Comparison of ENCODE assay signal across 1 cellular context in the genomic region with DNA sequence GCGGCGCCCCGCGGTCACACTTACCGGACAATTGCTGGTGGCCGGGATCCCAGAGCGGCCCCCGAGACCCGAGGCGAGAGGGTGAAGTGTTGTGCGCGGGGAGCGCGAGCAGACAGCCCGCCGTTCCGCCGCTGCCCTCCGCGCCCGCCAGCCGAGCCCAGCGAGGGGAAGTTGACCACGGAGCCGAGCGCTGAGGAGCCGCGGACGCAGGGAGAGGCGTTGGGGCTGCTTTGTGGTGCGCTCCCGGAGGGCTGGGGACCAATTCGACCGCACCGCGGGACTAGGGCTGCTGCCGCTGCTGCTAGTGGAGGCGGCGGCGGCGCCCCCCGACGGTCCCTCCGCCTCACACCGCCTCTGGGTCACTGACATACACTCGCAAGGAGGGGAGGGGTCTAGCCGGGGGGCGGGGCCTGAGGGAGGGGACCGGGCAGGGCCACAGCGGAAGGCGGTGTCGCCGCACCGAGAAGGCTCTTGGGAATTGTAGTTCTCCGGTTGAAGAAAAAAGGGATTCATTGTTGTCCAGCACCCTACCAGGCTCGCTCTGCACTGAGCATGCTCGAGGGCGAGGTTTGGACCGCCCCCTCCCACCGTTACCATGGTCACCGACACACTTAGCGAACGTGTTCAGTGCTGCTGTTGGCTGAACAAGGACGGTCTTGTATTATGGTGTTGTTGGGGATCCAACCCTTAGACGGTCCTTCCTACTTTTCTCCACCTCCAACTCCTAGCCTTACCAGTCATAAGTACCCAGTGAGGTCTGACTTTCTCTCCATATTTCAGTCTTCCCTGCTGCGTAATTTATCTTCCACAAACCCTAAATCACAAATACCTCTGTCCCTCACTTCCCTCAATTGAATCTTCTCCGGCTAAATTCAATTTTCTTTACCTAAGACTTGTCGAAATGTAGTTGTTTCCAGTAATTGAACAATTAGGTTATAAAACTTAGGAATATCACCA.
TF ChIP-seq lines count a peak whose summit lies in the region.

Gene PELI1 (minus strand): TSS at position 364 of the 957 bp plus-strand sequence. CDS start 36,110 bp downstream, outside the sequence.

TF ChIP-seq in GM12878, 131 proteins besides CTCF, POLR2A, EP300 and RAD21 (continued from another document and continues in another):
- TF ChIP-seq ZNF592 (IDR thresholded peaks at IDR 0.05) (no peak), FOXK2 (IDR thresholded peaks at IDR 0.05) (no peak), ZNF217 (IDR thresholded peaks at IDR 0.05) (0 out of 2 replicates have a peak, but pooled peaks have one; percentile 37), TCF12 (IDR thresholded peaks at IDR 0.05; ENCODE audit: low read depth, low read length) (0 out of 2 replicates have a peak, but pooled peaks have one; percentile 12), HDAC6 (IDR thresholded peaks at IDR 0.05; ENCODE audit: unreplicated experiment) (peak; percentile 80), SMAD1 (IDR thresholded peaks at IDR 0.05; ENCODE audit: low read depth, partially characterized antibody) (no peak), POU2F2 (IDR thresholded peaks at IDR 0.05; ENCODE audit: borderline replicate concordance, low read depth, low read length) (peak; percentile 78), BCLAF1 (IDR thresholded peaks at IDR 0.05) (no peak), NRF1 (conservative IDR thresholded peaks at IDR 0.05; ENCODE audit: low read depth, low read length) (peak; percentile 83), BCL11A (IDR thresholded peaks at IDR 0.05; ENCODE audit: low read depth, low read length) (no peak), IKZF2 (IDR thresholded peaks at IDR 0.05) (peak in 1 of 2 experiments; percentile 28; a peak in 1 of 4 replicates), ETV6 (conservative IDR thresholded peaks at IDR 0.05 in 1 of 2, IDR thresholded peaks at IDR 0.05 in 1 of 2; ENCODE audit: borderline replicate concordance in 1 of 2, low read depth in 1 of 2) (no peak), IRF3 (IDR thresholded peaks at IDR 0.05) (no peak), NFYA (IDR thresholded peaks at IDR 0.05; ENCODE audit: borderline replicate concordance, low read depth, low read length) (no peak), TCF3 (IDR thresholded peaks at IDR 0.05; ENCODE audit: borderline replicate concordance, insufficient read depth, low read depth, low read length) (peak; percentile 76; the same call in 1 of the 2 replicates), RAD51 (IDR thresholded peaks at IDR 0.05) (no peak), CHD2 (IDR thresholded peaks at IDR 0.05; ENCODE audit: borderline replicate concordance, low read depth, low read length) (0 out of 2 replicates have a peak, but pooled peaks have one; percentile 29), ZZZ3 (IDR thresholded peaks at IDR 0.05; ENCODE audit: control insufficient read depth, insufficient read length, low read depth) (no peak), KAT2A (conservative IDR thresholded peaks at IDR 0.05; ENCODE audit: control insufficient read depth, low read depth, low read length) (no peak), CHD4 (IDR thresholded peaks at IDR 0.05) (no peak), HDGF (IDR thresholded peaks at IDR 0.05) (peak; percentile 79; the same call in 1 of the 2 replicates), CBFB (IDR thresholded peaks at IDR 0.05; ENCODE audit: low read depth) (peak; percentile 64; the same call in 1 of the 2 replicates), SMAD5 (IDR thresholded peaks at IDR 0.05; ENCODE audit: low read depth) (peak; percentile 75), ESRRA (IDR thresholded peaks at IDR 0.05; ENCODE audit: low read length) (no peak), JUNB (IDR thresholded peaks at IDR 0.05) (no peak), NR2C2 (IDR thresholded peaks at IDR 0.05; ENCODE audit: borderline replicate concordance, control insufficient read depth, insufficient read length, low read depth) (no peak), CEBPZ (IDR thresholded peaks at IDR 0.05; ENCODE audit: low read depth, low read length) (no peak)
- TF ChIP-seq, protein P1, sequence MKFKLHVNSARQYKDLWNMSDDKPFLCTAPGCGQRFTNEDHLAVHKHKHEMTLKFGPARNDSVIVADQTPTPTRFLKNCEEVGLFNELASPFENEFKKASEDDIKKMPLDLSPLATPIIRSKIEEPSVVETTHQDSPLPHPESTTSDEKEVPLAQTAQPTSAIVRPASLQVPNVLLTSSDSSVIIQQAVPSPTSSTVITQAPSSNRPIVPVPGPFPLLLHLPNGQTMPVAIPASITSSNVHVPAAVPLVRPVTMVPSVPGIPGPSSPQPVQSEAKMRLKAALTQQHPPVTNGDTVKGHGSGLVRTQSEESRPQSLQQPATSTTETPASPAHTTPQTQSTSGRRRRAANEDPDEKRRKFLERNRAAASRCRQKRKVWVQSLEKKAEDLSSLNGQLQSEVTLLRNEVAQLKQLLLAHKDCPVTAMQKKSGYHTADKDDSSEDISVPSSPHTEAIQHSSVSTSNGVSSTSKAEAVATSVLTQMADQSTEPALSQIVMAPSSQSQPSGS (IDR thresholded peaks at IDR 0.05; ENCODE audit: low read length), result no peak
- TF ChIP-seq, protein P2, sequence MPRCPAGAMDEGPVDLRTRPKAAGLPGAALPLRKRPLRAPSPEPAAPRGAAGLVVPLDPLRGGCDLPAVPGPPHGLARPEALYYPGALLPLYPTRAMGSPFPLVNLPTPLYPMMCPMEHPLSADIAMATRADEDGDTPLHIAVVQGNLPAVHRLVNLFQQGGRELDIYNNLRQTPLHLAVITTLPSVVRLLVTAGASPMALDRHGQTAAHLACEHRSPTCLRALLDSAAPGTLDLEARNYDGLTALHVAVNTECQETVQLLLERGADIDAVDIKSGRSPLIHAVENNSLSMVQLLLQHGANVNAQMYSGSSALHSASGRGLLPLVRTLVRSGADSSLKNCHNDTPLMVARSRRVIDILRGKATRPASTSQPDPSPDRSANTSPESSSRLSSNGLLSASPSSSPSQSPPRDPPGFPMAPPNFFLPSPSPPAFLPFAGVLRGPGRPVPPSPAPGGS (IDR thresholded peaks at IDR 0.05; ENCODE audit: borderline replicate concordance, insufficient read depth, low read depth, low read length, poor library complexity, severe bottlenecking), result no peak
- TF ChIP-seq, protein P3, sequence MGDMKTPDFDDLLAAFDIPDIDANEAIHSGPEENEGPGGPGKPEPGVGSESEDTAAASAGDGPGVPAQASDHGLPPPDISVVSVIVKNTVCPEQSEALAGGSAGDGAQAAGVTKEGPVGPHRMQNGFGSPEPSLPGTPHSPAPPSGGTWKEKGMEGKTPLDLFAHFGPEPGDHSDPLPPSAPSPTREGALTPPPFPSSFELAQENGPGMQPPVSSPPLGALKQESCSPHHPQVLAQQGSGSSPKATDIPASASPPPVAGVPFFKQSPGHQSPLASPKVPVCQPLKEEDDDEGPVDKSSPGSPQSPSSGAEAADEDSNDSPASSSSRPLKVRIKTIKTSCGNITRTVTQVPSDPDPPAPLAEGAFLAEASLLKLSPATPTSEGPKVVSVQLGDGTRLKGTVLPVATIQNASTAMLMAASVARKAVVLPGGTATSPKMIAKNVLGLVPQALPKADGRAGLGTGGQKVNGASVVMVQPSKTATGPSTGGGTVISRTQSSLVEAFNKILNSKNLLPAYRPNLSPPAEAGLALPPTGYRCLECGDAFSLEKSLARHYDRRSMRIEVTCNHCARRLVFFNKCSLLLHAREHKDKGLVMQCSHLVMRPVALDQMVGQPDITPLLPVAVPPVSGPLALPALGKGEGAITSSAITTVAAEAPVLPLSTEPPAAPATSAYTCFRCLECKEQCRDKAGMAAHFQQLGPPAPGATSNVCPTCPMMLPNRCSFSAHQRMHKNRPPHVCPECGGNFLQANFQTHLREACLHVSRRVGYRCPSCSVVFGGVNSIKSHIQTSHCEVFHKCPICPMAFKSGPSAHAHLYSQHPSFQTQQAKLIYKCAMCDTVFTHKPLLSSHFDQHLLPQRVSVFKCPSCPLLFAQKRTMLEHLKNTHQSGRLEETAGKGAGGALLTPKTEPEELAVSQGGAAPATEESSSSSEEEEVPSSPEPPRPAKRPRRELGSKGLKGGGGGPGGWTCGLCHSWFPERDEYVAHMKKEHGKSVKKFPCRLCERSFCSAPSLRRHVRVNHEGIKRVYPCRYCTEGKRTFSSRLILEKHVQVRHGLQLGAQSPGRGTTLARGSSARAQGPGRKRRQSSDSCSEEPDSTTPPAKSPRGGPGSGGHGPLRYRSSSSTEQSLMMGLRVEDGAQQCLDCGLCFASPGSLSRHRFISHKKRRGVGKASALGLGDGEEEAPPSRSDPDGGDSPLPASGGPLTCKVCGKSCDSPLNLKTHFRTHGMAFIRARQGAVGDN (IDR thresholded peaks at IDR 0.05), result peak; percentile 49; the same call in 1 of the 2 replicates
